ENCODE assay signal across 8 cellular contexts in the genomic region with DNA sequence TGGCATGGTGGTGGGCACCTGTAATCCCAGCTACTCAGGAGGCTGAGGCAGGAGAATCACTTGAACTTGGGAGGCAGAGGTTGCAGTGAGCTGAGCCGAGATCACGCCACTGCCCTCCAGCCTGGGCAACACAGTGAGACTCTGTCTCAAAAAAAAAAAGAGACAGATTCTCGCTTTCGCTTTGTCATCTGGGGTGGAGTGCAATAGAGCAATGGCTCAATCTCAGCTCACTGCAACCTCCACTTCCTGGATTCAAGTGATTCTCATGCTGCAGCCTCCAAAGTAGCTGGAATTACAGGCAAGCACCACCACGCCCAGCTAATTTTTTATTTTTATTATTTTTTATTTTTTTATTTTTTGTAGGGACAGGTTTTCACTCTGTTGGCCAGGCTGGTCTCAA. TPM values are rescaled to one million over a fixed set of nuclear protein-coding genes. Genes with fewer than 3 reads are reported as not detected.
"Had no signal": no experiment of that assay in that cellular context is flagged by ENCODE, and none has a peak within 500 bp of the region (broad histone marks: within the 10 kb centered on the region; RNA-seq: fewer than 3 reads in every experiment).

No MANE protein-coding gene starts in this region.

RNA-seq across cellular contexts. Expression of gene MEIS3, which starts 30.6 kb away (rescaled TPM):
- total RNA-seq: activated CD4-positive, alpha-beta T cell treated with anti-CD3 and anti-CD28 coated beads, Interleukin-2, amount 10 ng/mL, durations not matched to agents 7 days and 5 days; mononuclear cell had no signal
- polyA plus RNA-seq: endothelial cell of umbilical vein had no signal

RNA-seq across cellular contexts. Expression of gene C5AR2, which starts 56.7 kb away (rescaled TPM):
- total RNA-seq: cardiac muscle cell, endothelial cell of umbilical vein, fibroblast of villous mesenchyme, progenitor cell of endocrine pancreas had no signal
- polyA plus RNA-seq: cardiac muscle cell, endothelial cell of umbilical vein, hepatocyte, keratinocyte had no signal
